In genomic region chr9:113345693-113346092, GRCh38 we compare ENCODE assay signal across 21 cellular contexts. TPM values are rescaled to one million over a fixed set of nuclear protein-coding genes. Genes with fewer than 3 reads are reported as not detected.
"Had no signal": no experiment of that assay in that cellular context is flagged by ENCODE, and none has a peak within 500 bp of the region (broad histone marks: within the 10 kb centered on the region; RNA-seq: fewer than 3 reads in every experiment).

No MANE protein-coding gene starts in this region.

- H3K9me3 ChIP-seq: esophagus muscularis mucosa, left lung, neutrophil had no signal

- H2AFZ ChIP-seq: hepatocyte had no signal

- H3K27ac ChIP-seq: cardiac muscle cell, hepatocyte, left lung, neutrophil had no signal

- H3K9me3 Mint-ChIP-seq: activated T-cell treated with anti-CD3 and anti-CD28 coated beads, Interleukin-2, amount 50 U/mL, for 72 hours; naive thymus-derived CD4-positive, alpha-beta T cell had no signal

- H3K4me2 ChIP-seq: hepatocyte had no signal

- H3K79me2 ChIP-seq: hepatocyte had no signal

- ATAC-seq: activated T-cell treated with anti-CD3 and anti-CD28 coated beads, Interleukin-2, amount 50 U/mL, for 72 hours; left lung; naive thymus-derived CD4-positive, alpha-beta T cell; right cardiac atrium had no signal

- H3K4me3 Mint-ChIP-seq: activated T-cell treated with anti-CD3 and anti-CD28 coated beads, Interleukin-2, amount 50 U/mL, for 72 hours had no signal

- H3K27ac Mint-ChIP-seq: activated T-cell treated with anti-CD3 and anti-CD28 coated beads, Interleukin-2, amount 50 U/mL, for 72 hours had no signal

- H3K36me3 ChIP-seq: cardiac muscle cell, esophagus muscularis mucosa, left lung, neutrophil had no signal

- H3K4me3 ChIP-seq: cardiac muscle cell, esophagus muscularis mucosa, hepatocyte, left lung, skin epidermis had no signal

- FAIRE-seq: astrocyte, colon had no signal

- DNase-seq: activated CD4-positive, alpha-beta T cell treated with anti-CD3 and anti-CD28 coated beads, Interleukin-2, amount 50 U/mL, for 4 hours; activated CD8-positive, alpha-beta memory T cell treated with anti-CD3 and anti-CD28 coated beads, Interleukin-2, amount 50 U/mL, for 4 hours; activated naive CD4-positive, alpha-beta T cell; activated T-cell treated with anti-CD3 and anti-CD28 coated beads, Interleukin-2, amount 50 U/mL, for 72 hours; islet precursor cell; left lung; mammary epithelial cell; naive thymus-derived CD4-positive, alpha-beta T cell; right cardiac atrium; stimulated activated CD4-positive, alpha-beta T cell treated with anti-CD3 and anti-CD28 coated beads, Interleukin-4, amount 100 ng/mL, for 24 hours; stimulated activated naive CD4-positive, alpha-beta T cell; SW 1271 had no signal

RNA-seq across cellular contexts. Expression of gene RNF183, which starts 42.5 kb away (rescaled TPM):
- total RNA-seq: astrocyte; esophagus muscularis mucosa; left lung; mammary epithelial cell; naive thymus-derived CD4-positive, alpha-beta T cell; posterior vena cava; right cardiac atrium; temporal lobe had no signal
- polyA plus RNA-seq: naive thymus-derived CD4-positive, alpha-beta T cell; right cardiac atrium had no signal
